Comparison of ENCODE assay signal across 1 cellular context in genomic region chr19:46745521-46746280, GRCh38.
A peak's percentile ranks its signal among the peaks of the same experiment; 100 is the strongest.
TF ChIP-seq lines count a peak whose summit lies in the region.

A gene with protein sequence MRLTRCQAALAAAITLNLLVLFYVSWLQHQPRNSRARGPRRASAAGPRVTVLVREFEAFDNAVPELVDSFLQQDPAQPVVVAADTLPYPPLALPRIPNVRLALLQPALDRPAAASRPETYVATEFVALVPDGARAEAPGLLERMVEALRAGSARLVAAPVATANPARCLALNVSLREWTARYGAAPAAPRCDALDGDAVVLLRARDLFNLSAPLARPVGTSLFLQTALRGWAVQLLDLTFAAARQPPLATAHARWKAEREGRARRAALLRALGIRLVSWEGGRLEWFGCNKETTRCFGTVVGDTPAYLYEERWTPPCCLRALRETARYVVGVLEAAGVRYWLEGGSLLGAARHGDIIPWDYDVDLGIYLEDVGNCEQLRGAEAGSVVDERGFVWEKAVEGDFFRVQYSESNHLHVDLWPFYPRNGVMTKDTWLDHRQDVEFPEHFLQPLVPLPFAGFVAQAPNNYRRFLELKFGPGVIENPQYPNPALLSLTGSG (plus strand): TSS chr19:46746057. CDS start chr19:46755451, 9,394 bp downstream.

TF ChIP-seq in HEK293, 187 proteins besides CTCF, POLR2A, EP300 and RAD21 (continued from another document):
- TF ChIP-seq SP2 (tag by site-specific recombination; IDR thresholded peaks at IDR 0.05), result peak; percentile 51
- no peak for TF ChIP-seq ZNF366 (tag by site-specific recombination; conservative IDR thresholded peaks at IDR 0.05)
- no peak for TF ChIP-seq ZFP69B (tag by site-specific recombination; IDR thresholded peaks at IDR 0.05)
- TF ChIP-seq ZNF654 (tag by site-specific recombination; IDR thresholded peaks at IDR 0.05; ENCODE audit: low read depth), result no peak
- 0 out of 2 replicates have a peak, but pooled peaks have one; percentile 17 for TF ChIP-seq ZNF677 (tag by site-specific recombination; IDR thresholded peaks at IDR 0.05)
- TF ChIP-seq, protein P1, sequence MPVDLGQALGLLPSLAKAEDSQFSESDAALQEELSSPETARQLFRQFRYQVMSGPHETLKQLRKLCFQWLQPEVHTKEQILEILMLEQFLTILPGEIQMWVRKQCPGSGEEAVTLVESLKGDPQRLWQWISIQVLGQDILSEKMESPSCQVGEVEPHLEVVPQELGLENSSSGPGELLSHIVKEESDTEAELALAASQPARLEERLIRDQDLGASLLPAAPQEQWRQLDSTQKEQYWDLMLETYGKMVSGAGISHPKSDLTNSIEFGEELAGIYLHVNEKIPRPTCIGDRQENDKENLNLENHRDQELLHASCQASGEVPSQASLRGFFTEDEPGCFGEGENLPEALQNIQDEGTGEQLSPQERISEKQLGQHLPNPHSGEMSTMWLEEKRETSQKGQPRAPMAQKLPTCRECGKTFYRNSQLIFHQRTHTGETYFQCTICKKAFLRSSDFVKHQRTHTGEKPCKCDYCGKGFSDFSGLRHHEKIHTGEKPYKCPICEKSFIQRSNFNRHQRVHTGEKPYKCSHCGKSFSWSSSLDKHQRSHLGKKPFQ (tag by site-specific recombination; IDR thresholded peaks at IDR 0.05), result no peak
- no peak for TF ChIP-seq ZNF138 (tag by site-specific recombination; IDR thresholded peaks at IDR 0.05; ENCODE audit: borderline replicate concordance)
- TF ChIP-seq, protein P2, sequence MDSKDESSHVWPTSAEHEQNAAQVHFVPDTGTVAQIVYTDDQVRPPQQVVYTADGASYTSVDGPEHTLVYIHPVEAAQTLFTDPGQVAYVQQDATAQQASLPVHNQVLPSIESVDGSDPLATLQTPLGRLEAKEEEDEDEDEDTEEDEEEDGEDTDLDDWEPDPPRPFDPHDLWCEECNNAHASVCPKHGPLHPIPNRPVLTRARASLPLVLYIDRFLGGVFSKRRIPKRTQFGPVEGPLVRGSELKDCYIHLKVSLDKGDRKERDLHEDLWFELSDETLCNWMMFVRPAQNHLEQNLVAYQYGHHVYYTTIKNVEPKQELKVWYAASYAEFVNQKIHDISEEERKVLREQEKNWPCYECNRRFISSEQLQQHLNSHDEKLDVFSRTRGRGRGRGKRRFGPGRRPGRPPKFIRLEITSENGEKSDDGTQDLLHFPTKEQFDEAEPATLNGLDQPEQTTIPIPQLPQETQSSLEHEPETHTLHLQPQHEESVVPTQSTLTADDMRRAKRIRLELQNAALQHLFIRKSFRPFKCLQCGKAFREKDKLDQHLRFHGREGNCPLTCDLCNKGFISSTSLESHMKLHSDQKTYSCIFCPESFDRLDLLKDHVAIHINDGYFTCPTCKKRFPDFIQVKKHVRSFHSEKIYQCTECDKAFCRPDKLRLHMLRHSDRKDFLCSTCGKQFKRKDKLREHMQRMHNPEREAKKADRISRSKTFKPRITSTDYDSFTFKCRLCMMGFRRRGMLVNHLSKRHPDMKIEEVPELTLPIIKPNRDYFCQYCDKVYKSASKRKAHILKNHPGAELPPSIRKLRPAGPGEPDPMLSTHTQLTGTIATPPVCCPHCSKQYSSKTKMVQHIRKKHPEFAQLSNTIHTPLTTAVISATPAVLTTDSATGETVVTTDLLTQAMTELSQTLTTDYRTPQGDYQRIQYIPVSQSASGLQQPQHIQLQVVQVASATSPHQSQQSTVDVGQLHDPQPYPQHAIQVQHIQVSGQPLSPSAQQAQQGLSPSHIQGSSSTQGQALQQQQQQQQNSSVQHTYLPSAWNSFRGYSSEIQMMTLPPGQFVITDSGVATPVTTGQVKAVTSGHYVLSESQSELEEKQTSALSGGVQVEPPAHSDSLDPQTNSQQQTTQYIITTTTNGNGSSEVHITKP (tag by site-specific recombination; IDR thresholded peaks at IDR 0.05), result no peak
- TF ChIP-seq GLIS2 (tag by site-specific recombination; IDR thresholded peaks at IDR 0.05), result peak; percentile 46; the same call in 1 of the 2 replicates
- TF ChIP-seq ZNF132 (tag by site-specific recombination; IDR thresholded peaks at IDR 0.05; ENCODE audit: borderline replicate concordance), result no peak
- TF ChIP-seq ZSCAN30 (tag by site-specific recombination; IDR thresholded peaks at IDR 0.05), result peak; percentile 67
- TF ChIP-seq ZNF112 (tag by site-specific recombination; IDR thresholded peaks at IDR 0.05), result no peak
- TF ChIP-seq ZNF623 (tag by site-specific recombination; IDR thresholded peaks at IDR 0.05), result no peak; the same call in 1 of the 2 replicates
- no peak for TF ChIP-seq ZNF449 (tag by site-specific recombination; IDR thresholded peaks at IDR 0.05)
- TF ChIP-seq KLF7 (tag by site-specific recombination; IDR thresholded peaks at IDR 0.05; ENCODE audit: borderline replicate concordance), result no peak
- TF ChIP-seq ZBTB26 (tag by site-specific recombination; optimal IDR thresholded peaks at IDR 0.05), result peak; percentile 23
- TF ChIP-seq ZNF610 (tag by site-specific recombination; IDR thresholded peaks at IDR 0.05; ENCODE audit: borderline replicate concordance), result no peak
- peak; percentile 42; the same call in 1 of the 2 replicates for TF ChIP-seq ZBTB20 (tag by site-specific recombination; IDR thresholded peaks at IDR 0.05)
- TF ChIP-seq ZBTB6 (tag by site-specific recombination; IDR thresholded peaks at IDR 0.05), result no peak
